1 cellular context compared by ENCODE assay signal in genomic region chr20:58888103-58888502, GRCh38.
TF ChIP-seq lines count a peak whose summit lies in the region.

No MANE protein-coding gene starts in this region.

TF ChIP-seq in K562, 482 proteins besides CTCF, POLR2A, EP300 and RAD21 (continued from another document):
- TF ChIP-seq ZNF318 (IDR thresholded peaks at IDR 0.05; ENCODE audit: borderline replicate concordance in 1 of 2, low read depth in 1 of 2) (no peak), PHB (CRISPR knock-in tag; IDR thresholded peaks at IDR 0.05) (no peak), CBX5 (IDR thresholded peaks at IDR 0.05; ENCODE audit: borderline replicate concordance, low read depth) (no peak), ZFP1 (CRISPR knock-in tag; IDR thresholded peaks at IDR 0.05) (no peak), ATF1 (CRISPR knock-in tag; IDR thresholded peaks at IDR 0.05) (no peak), ATF1 (tag; IDR thresholded peaks at IDR 0.05) (no peak)
- TF ChIP-seq, protein P1, sequence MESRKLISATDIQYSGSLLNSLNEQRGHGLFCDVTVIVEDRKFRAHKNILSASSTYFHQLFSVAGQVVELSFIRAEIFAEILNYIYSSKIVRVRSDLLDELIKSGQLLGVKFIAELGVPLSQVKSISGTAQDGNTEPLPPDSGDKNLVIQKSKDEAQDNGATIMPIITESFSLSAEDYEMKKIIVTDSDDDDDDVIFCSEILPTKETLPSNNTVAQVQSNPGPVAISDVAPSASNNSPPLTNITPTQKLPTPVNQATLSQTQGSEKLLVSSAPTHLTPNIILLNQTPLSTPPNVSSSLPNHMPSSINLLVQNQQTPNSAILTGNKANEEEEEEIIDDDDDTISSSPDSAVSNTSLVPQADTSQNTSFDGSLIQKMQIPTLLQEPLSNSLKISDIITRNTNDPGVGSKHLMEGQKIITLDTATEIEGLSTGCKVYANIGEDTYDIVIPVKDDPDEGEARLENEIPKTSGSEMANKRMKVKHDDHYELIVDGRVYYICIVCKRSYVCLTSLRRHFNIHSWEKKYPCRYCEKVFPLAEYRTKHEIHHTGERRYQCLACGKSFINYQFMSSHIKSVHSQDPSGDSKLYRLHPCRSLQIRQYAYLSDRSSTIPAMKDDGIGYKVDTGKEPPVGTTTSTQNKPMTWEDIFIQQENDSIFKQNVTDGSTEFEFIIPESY (CRISPR knock-in tag; IDR thresholded peaks at IDR 0.05), result no peak
- TF ChIP-seq, protein P2, sequence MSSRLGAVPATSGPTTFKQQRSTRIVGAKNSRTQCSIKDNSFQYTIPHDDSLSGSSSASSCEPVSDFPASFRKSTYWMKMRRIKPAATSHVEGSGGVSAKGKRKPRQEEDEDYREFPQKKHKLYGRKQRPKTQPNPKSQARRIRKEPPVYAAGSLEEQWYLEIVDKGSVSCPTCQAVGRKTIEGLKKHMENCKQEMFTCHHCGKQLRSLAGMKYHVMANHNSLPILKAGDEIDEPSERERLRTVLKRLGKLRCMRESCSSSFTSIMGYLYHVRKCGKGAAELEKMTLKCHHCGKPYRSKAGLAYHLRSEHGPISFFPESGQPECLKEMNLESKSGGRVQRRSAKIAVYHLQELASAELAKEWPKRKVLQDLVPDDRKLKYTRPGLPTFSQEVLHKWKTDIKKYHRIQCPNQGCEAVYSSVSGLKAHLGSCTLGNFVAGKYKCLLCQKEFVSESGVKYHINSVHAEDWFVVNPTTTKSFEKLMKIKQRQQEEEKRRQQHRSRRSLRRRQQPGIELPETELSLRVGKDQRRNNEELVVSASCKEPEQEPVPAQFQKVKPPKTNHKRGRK (tag; IDR thresholded peaks at IDR 0.05), result no peak
TF ChIP-seq in K562: peak in this region for 0.
